In the genomic region with DNA sequence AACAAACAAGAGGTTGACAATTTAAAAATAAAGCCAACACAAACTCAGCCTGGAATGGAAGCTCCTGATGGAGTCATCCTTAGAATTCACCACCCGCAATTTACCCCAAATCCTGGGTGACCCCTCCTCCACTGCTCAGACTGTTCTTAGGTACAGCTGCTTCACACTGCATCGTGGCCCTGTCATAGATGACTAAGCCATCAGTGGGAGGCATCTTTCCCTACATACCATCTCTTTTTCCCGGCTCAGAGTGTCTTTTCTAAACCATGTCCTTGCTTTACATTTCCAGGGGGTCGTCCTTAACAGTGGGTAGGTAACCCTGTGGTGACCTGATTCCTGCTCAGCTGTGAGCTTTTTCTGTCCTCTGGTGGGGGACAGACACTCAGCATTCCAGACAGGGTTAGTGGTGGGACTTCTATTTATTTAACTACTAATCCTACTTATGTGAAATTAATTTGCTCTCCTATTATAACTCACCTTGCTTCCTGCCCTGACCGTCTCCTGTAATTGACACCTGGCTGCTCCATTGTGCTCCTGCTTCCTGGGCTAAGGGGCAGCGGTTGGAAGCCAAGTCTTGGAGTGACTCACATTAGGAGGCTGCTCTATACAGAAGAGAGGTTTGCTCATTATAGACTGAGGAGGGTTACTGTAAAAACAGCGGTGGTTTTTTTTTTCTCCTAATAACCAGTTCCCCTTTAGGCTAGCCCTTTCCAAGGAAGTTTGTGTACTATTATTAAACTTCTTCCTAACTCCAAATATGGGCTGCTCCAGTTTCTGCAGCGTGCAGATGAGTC, we compare ENCODE assay signal across 12 cellular contexts. TPM values are rescaled to one million over a fixed set of nuclear protein-coding genes. Genes with fewer than 3 reads are reported as not detected.
DNase-seq lines count a peak whose midpoint lies in the region; ATAC-seq and TF ChIP-seq lines count a peak whose summit lies in the region.
"Had no signal": no experiment of that assay in that cellular context is flagged by ENCODE, and none has a peak within 500 bp of the region (broad histone marks: within the 10 kb centered on the region; RNA-seq: fewer than 3 reads in every experiment).

No MANE protein-coding gene starts in this region.

- no peaks in the 10 kb centered on the region for H3K27me3 Mint-ChIP-seq in activated CD4-positive, alpha-beta T cell treated with anti-CD3 and anti-CD28 coated beads for 36 hours

- POLR2A ChIA-PET in activated CD4-positive, alpha-beta T cell treated with anti-CD3 and anti-CD28 coated beads for 36 hours (lab: Charles Lee) = no interaction called here

- H3K27me3 ChIP-seq in HUES48 (ENCODE audit: control insufficient read depth, insufficient read depth, low read length) = no peaks in the 10 kb centered on the region

- no peaks in the 10 kb centered on the region; the same call in 1 of the 2 replicates for H3K9me3 ChIP-seq in HUES48 (ENCODE audit: control insufficient read depth, insufficient read depth, low read length)

- no peak for TF ChIP-seq CTCF in GM13976 (IDR thresholded peaks at IDR 0.05; ENCODE audit: borderline replicate concordance, control extremely low read depth, extremely low read depth, insufficient read depth, missing control alignments)

- H3K27ac ChIP-seq in HUES48 (ENCODE audit: low read depth, low read length) = peak overlapping the region; percentile 66
- H3K27ac ChIP-seq: SJCRH30 had no signal

- DNase-seq in Ammon's horn (ENCODE audit: low spot score) (peak; percentile 33), astrocyte of the hippocampus (ENCODE audit: low read depth, low spot score) (peak; percentile 65), mesenteric fat pad (ENCODE audit: low spot score) (peak; percentile 26), GM13976 (ENCODE audit: low spot score) (no peak)
- DNase-seq in activated CD4-positive, alpha-beta T cell treated with anti-CD3 and anti-CD28 coated beads for 36 hours = no peak
- DNase-seq: activated CD8-positive, alpha-beta T cell treated with anti-CD3 and anti-CD28 coated beads for 36 hours; SJCRH30 had no signal

- H3K9me3 Mint-ChIP-seq in activated CD4-positive, alpha-beta T cell treated with anti-CD3 and anti-CD28 coated beads for 36 hours (ENCODE audit: low read depth) = no peaks in the 10 kb centered on the region
- H3K9me3 Mint-ChIP-seq: activated CD8-positive, alpha-beta T cell treated with anti-CD3 and anti-CD28 coated beads for 36 hours; central memory CD8-positive, alpha-beta T cell had no signal

- no peak overlapping the region for H3K27ac Mint-ChIP-seq in activated CD4-positive, alpha-beta T cell treated with anti-CD3 and anti-CD28 coated beads for 36 hours
- H3K27ac Mint-ChIP-seq: activated CD8-positive, alpha-beta T cell treated with anti-CD3 and anti-CD28 coated beads for 36 hours had no signal

- in situ Hi-C loops in GM13976 (cut with MboI; ENCODE audit: low sequenced_read_pairs, unreplicated experiment) = no loop called here

- H3K36me3 ChIP-seq in HUES48 (ENCODE audit: control insufficient read depth, insufficient read depth, low read length) = no peaks in the 10 kb centered on the region
- H3K36me3 ChIP-seq: SJCRH30 had no signal

- no peak overlapping the region for H3K4me3 Mint-ChIP-seq in activated CD4-positive, alpha-beta T cell treated with anti-CD3 and anti-CD28 coated beads for 36 hours
- H3K4me3 Mint-ChIP-seq: activated CD8-positive, alpha-beta T cell treated with anti-CD3 and anti-CD28 coated beads for 36 hours; central memory CD8-positive, alpha-beta T cell had no signal

- intact Hi-C loops in activated CD4-positive, alpha-beta T cell treated with anti-CD3 and anti-CD28 coated beads for 36 hours (cut with DNase I, micrococcal nuclease) = no loop called here

- H3K36me3 Mint-ChIP-seq in activated CD4-positive, alpha-beta T cell treated with anti-CD3 and anti-CD28 coated beads for 36 hours (ENCODE audit: low read depth) = no peaks in the 10 kb centered on the region

- H3K9ac ChIP-seq in HUES48 (ENCODE audit: low read depth, low read length) = no peak overlapping the region

- H3K4me1 Mint-ChIP-seq in activated CD4-positive, alpha-beta T cell treated with anti-CD3 and anti-CD28 coated beads for 36 hours = no peaks in the 10 kb centered on the region
- H3K4me1 Mint-ChIP-seq: central memory CD8-positive, alpha-beta T cell had no signal

- CTCF ChIA-PET in activated CD4-positive, alpha-beta T cell treated with anti-CD3 and anti-CD28 coated beads for 36 hours (lab: Charles Lee) = interaction anchor here (0.6 kb wide), 1 partner anchor 64 kb away, joined by 3 read pairs; no protein-coding TSS in a partner anchor

- H3K4me1 ChIP-seq in HUES48 (ENCODE audit: control insufficient read depth, insufficient read depth, low read length) = peaks cover 14% of the 10 kb centered on the region
- H3K4me1 ChIP-seq: SJCRH30 had no signal

- H3K4me3 ChIP-seq in HUES48 (ENCODE audit: low read depth, low read length) = no peak overlapping the region
- H3K4me3 ChIP-seq: SJCRH30 had no signal

- ATAC-seq in HG03095 (IDR thresholded peaks at IDR 0.05; ENCODE audit: unreplicated experiment) = no peak
- ATAC-seq in HG02840 (IDR thresholded peaks at IDR 0.05; ENCODE audit: low FRiP score, unreplicated experiment) = no peak
- no peak for ATAC-seq in activated CD4-positive, alpha-beta T cell treated with anti-CD3 and anti-CD28 coated beads for 36 hours
- ATAC-seq: activated CD8-positive, alpha-beta T cell treated with anti-CD3 and anti-CD28 coated beads for 36 hours had no signal

RNA-seq across cellular contexts. Expression of a gene that starts 40.6 kb away (rescaled TPM):
- total RNA-seq in mesenteric fat pad = 22.4 TPM
- total RNA-seq in activated CD4-positive, alpha-beta T cell treated with anti-CD3 and anti-CD28 coated beads for 36 hours = 1 to 10 TPM; 4.1 to 4.4 TPM
- total RNA-seq: G401 had no signal

Comparison
In these comparisons a context has a peak if more than half of its experiments do, and no peak if none do; other contexts are left out.
1. DNase-seq: peak in Ammon's horn (single experiment), astrocyte of the hippocampus (single experiment) and mesenteric fat pad (single experiment); none in GM13976 (single experiment) and activated CD4-positive, alpha-beta T cell treated with anti-CD3 and anti-CD28 coated beads for 36 hours (single experiment).